10 cellular contexts compared by ENCODE assay signal in the genomic region with DNA sequence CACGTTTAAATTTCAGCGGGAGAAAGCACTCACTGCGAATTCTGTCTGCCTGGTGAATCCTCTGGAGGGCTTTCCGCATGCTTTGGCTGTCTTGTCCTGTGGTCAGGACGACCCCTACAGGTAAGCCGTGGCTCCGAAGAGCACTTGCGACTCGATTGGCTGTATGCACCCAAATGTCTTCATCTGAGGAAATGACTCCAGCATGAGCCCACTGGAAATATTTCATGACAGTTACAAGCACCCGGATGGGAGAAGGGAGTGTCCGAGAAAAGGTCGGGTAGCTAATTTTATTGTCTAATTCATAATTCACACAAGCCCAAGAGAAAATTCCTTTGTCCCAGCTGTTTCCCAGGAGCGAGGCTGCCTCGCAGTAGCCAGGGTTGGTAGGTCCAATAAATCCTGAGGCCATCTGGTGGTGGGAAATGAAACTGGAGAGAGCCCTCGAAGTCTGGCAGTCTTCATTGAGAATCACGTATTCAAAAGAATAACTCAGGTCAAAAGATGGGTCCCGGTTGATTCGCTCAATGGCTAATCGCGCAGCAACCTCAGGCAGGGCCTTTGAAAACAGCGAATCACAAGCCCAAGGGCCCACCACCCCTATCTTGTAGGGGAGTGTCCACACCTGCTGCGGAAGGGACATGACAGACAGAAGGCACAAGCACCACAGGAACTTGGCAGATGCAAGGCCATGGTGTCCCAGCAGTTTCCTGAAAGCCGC. TPM values are rescaled to one million over a fixed set of nuclear protein-coding genes. Genes with fewer than 3 reads are reported as not detected.
DNase-seq lines count a peak whose midpoint lies in the region; ATAC-seq and TF ChIP-seq lines count a peak whose summit lies in the region.
"Had no signal": no experiment of that assay in that cellular context is flagged by ENCODE, and none has a peak within 500 bp of the region (broad histone marks: within the 10 kb centered on the region; RNA-seq: fewer than 3 reads in every experiment).

No MANE protein-coding gene starts in this region.

- H3K27me3 ChIP-seq in psoas muscle (ENCODE audit: insufficient read depth in 3 of 3, low read length in 2 of 3): peaks cover 0 to 78% (median 0%) of the 10 kb centered on the region in 3 donors

- no peak overlapping the region for H3K4me3 Mint-ChIP-seq in activated CD4-positive, alpha-beta T cell treated with anti-CD3 and anti-CD28 coated beads for 36 hours
- H3K4me3 Mint-ChIP-seq: central memory CD8-positive, alpha-beta T cell; stimulated activated naive B cell treated with anti-CD40 and anti-IgM and Interleukin-4, amounts not matched to agents 10 μg/mL and 1 μg/mL and 100 μg/mL, for 72 hours had no signal

- H3K4me1 ChIP-seq in psoas muscle: no peaks in the 10 kb centered on the region

- no peaks in the 10 kb centered on the region for H3K9me3 ChIP-seq in psoas muscle

- intact Hi-C loops in activated CD4-positive, alpha-beta T cell treated with anti-CD3 and anti-CD28 coated beads for 36 hours (cut with DNase I, micrococcal nuclease): no loop called here
- intact Hi-C loops in head of caudate nucleus (cut with DNase I) (no loop called here), psoas muscle (cut with DNase I) (loop anchor here (2.0 to 10.0 kb wide), 2 partner anchors 775 to 1271 kb away; no protein-coding TSS in a partner anchor)

- H3K4me3 ChIP-seq in LNCaP clone FGC (ENCODE audit: low read depth, low read length): no peak overlapping the region
- no peak overlapping the region for H3K4me3 ChIP-seq in psoas muscle

- no peak for ATAC-seq in activated CD4-positive, alpha-beta T cell treated with anti-CD3 and anti-CD28 coated beads for 36 hours
- ATAC-seq in psoas muscle: peak in 3 of 4 donors; percentile 54 to 69 (median 65)
- no peak for ATAC-seq in HG02610 (IDR thresholded peaks at IDR 0.05; ENCODE audit: unreplicated experiment)

- no peaks in the 10 kb centered on the region for H3K36me3 ChIP-seq in psoas muscle (ENCODE audit: insufficient read depth in 1 of 2, low read depth in 1 of 2)

- no peak overlapping the region for H3K27ac Mint-ChIP-seq in activated CD4-positive, alpha-beta T cell treated with anti-CD3 and anti-CD28 coated beads for 36 hours
- H3K27ac Mint-ChIP-seq: stimulated activated naive B cell treated with anti-CD40 and anti-IgM and Interleukin-4, amounts not matched to agents 10 μg/mL and 1 μg/mL and 100 μg/mL, for 72 hours had no signal

- H3K9me3 Mint-ChIP-seq in activated CD4-positive, alpha-beta T cell treated with anti-CD3 and anti-CD28 coated beads for 36 hours (ENCODE audit: low read depth): no peaks in the 10 kb centered on the region
- H3K9me3 Mint-ChIP-seq: central memory CD8-positive, alpha-beta T cell; stimulated activated naive B cell treated with anti-CD40 and anti-IgM and Interleukin-4, amounts not matched to agents 10 μg/mL and 1 μg/mL and 100 μg/mL, for 72 hours had no signal

- H3K27me3 Mint-ChIP-seq in activated CD4-positive, alpha-beta T cell treated with anti-CD3 and anti-CD28 coated beads for 36 hours: no peaks in the 10 kb centered on the region

- DNase-seq in activated CD4-positive, alpha-beta T cell treated with anti-CD3 and anti-CD28 coated beads for 36 hours: peak; percentile 23
- DNase-seq in activated CD4-positive, alpha-beta T cell treated with anti-CD3 and anti-CD28 coated beads, Interleukin-2, amount 50 U/mL, for 4 hours: no peak
- DNase-seq in LNCaP clone FGC (ENCODE audit: low read depth) (no peak), UCSD-AML1 (lab: John Stamatoyannopoulos, UW; ENCODE audit: unreplicated experiment) (peak; percentile 31), head of caudate nucleus (peak; percentile 12 to 74 (median 49)), psoas muscle (no peak), NAMALWA (ENCODE audit: low spot score) (no peak)
- DNase-seq: stimulated activated naive B cell treated with anti-CD40 and anti-IgM and Interleukin-4, amounts not matched to agents 10 μg/mL and 1 μg/mL and 100 μg/mL, for 72 hours had no signal

- no peak overlapping the region for H3K27ac ChIP-seq in psoas muscle

- POLR2A ChIA-PET in activated CD4-positive, alpha-beta T cell treated with anti-CD3 and anti-CD28 coated beads for 36 hours (lab: Charles Lee): no interaction called here

- H3K4me1 Mint-ChIP-seq in activated CD4-positive, alpha-beta T cell treated with anti-CD3 and anti-CD28 coated beads for 36 hours: peaks cover 8% of the 10 kb centered on the region
- H3K4me1 Mint-ChIP-seq: stimulated activated naive B cell treated with anti-CD40 and anti-IgM and Interleukin-4, amounts not matched to agents 10 μg/mL and 1 μg/mL and 100 μg/mL, for 72 hours had no signal

- CTCF ChIA-PET in activated CD4-positive, alpha-beta T cell treated with anti-CD3 and anti-CD28 coated beads for 36 hours (lab: Charles Lee): interaction anchor here (2.3 kb wide), 1 partner anchor 10 kb away, joined by 9 read pairs; no protein-coding TSS in a partner anchor

- H3K36me3 Mint-ChIP-seq in activated CD4-positive, alpha-beta T cell treated with anti-CD3 and anti-CD28 coated beads for 36 hours (ENCODE audit: low read depth): no peaks in the 10 kb centered on the region
- H3K36me3 Mint-ChIP-seq: stimulated activated naive B cell treated with anti-CD40 and anti-IgM and Interleukin-4, amounts not matched to agents 10 μg/mL and 1 μg/mL and 100 μg/mL, for 72 hours had no signal

- TF ChIP-seq CTCF in LNCaP clone FGC (IDR thresholded peaks at IDR 0.05; ENCODE audit: control insufficient read depth, extremely low read depth, insufficient read depth): peak; percentile 53
- TF ChIP-seq CTCF in psoas muscle (IDR thresholded peaks at IDR 0.05): peak; percentile 50

- 7 to 20% (median 8%) methylated on average over 23 of the region's 23 CpGs for WGBS in psoas muscle, 3 donors

RNA-seq across cellular contexts. Expression of a gene that starts 6.6 kb away (rescaled TPM):
- total RNA-seq in activated CD4-positive, alpha-beta T cell treated with anti-CD3 and anti-CD28 coated beads for 36 hours: not detected
- total RNA-seq in psoas muscle: not detected
- polyA plus RNA-seq in psoas muscle: not detected

Comparison
In these comparisons a context has a peak if more than half of its experiments do, and no peak if none do; other contexts are left out.
1. DNase-seq: peak in activated CD4-positive, alpha-beta T cell treated with anti-CD3 and anti-CD28 coated beads for 36 hours (single experiment), UCSD-AML1 (single experiment) and head of caudate nucleus (42 of 42); none in activated CD4-positive, alpha-beta T cell treated with anti-CD3 and anti-CD28 coated beads, Interleukin-2, amount 50 U/mL, for 4 hours (0 of 2), LNCaP clone FGC (single experiment), psoas muscle (0 of 2) and NAMALWA (single experiment).
2. ATAC-seq: peak in psoas muscle (3 of 4); none in activated CD4-positive, alpha-beta T cell treated with anti-CD3 and anti-CD28 coated beads for 36 hours (single experiment) and HG02610 (single experiment).
3. intact Hi-C loops: an anchor here in psoas muscle (2.0 to 10.0 kb wide); none called in activated CD4-positive, alpha-beta T cell treated with anti-CD3 and anti-CD28 coated beads for 36 hours and head of caudate nucleus.